In genomic region chr1:96815914-96816313, GRCh38 we compare ENCODE assay signal across 20 cellular contexts.
"Had no signal": no experiment of that assay in that cellular context is flagged by ENCODE, and none has a peak within 500 bp of the region (broad histone marks: within the 10 kb centered on the region; RNA-seq: fewer than 3 reads in every experiment).

No MANE protein-coding gene starts in this region.

- H2AFZ ChIP-seq: hepatocyte, parathyroid adenoma had no signal

- H3K9me3 ChIP-seq: psoas muscle, sigmoid colon, testis, tibial nerve had no signal

- H3K4me3 ChIP-seq: coronary artery, hepatocyte, lung, psoas muscle, sigmoid colon, skin epidermis, testis, tibial nerve had no signal

- DNase-seq: effector CD4-positive, alpha-beta T cell; foreskin melanocyte; head of caudate nucleus; left colon; left ventricle myocardium superior; psoas muscle; retina; sigmoid colon; stimulated activated CD4-positive, alpha-beta T cell treated with anti-CD3 and anti-CD28 coated beads, Interleukin-2, amount 100 ng/mL, for 24 hours; stimulated activated CD4-positive, alpha-beta T cell treated with anti-CD3 and anti-CD28 coated beads, Interleukin-4, amount 100 ng/mL, for 4 hours; stimulated activated naive B cell treated with anti-CD40 and anti-IgM and Interleukin-4, amounts not matched to agents 10 μg/mL and 1 μg/mL and 100 μg/mL, for 72 hours; stimulated activated naive CD8-positive, alpha-beta T cell treated with anti-CD3 and anti-CD28 coated beads, Interleukin-15, amount 100 ng/mL, for 72 hours; testis had no signal

- H3K27ac Mint-ChIP-seq: stimulated activated naive B cell treated with anti-CD40 and anti-IgM and Interleukin-4, amounts not matched to agents 10 μg/mL and 1 μg/mL and 100 μg/mL, for 72 hours; stimulated activated naive CD8-positive, alpha-beta T cell treated with anti-CD3 and anti-CD28 coated beads, Interleukin-15, amount 100 ng/mL, for 72 hours had no signal

- H3K4me3 Mint-ChIP-seq: nephron; stimulated activated naive B cell treated with anti-CD40 and anti-IgM and Interleukin-4, amounts not matched to agents 10 μg/mL and 1 μg/mL and 100 μg/mL, for 72 hours; stimulated activated naive CD8-positive, alpha-beta T cell treated with anti-CD3 and anti-CD28 coated beads, Interleukin-15, amount 100 ng/mL, for 72 hours had no signal

- H3K4me1 Mint-ChIP-seq: stimulated activated naive B cell treated with anti-CD40 and anti-IgM and Interleukin-4, amounts not matched to agents 10 μg/mL and 1 μg/mL and 100 μg/mL, for 72 hours; stimulated activated naive CD8-positive, alpha-beta T cell treated with anti-CD3 and anti-CD28 coated beads, Interleukin-15, amount 100 ng/mL, for 72 hours had no signal

- ATAC-seq: left colon; left ventricle myocardium superior; psoas muscle; stimulated activated naive B cell treated with anti-CD40 and anti-IgM and Interleukin-4, amounts not matched to agents 10 μg/mL and 1 μg/mL and 100 μg/mL, for 72 hours; stimulated activated naive CD8-positive, alpha-beta T cell treated with anti-CD3 and anti-CD28 coated beads, Interleukin-15, amount 100 ng/mL, for 72 hours had no signal

- H3K4me1 ChIP-seq: parathyroid adenoma, psoas muscle, testis, tibial nerve had no signal

- H3K27me3 ChIP-seq: hepatocyte, sigmoid colon, testis, tibial nerve had no signal

- H3K27me3 Mint-ChIP-seq: stimulated activated naive B cell treated with anti-CD40 and anti-IgM and Interleukin-4, amounts not matched to agents 10 μg/mL and 1 μg/mL and 100 μg/mL, for 72 hours; stimulated activated naive CD8-positive, alpha-beta T cell treated with anti-CD3 and anti-CD28 coated beads, Interleukin-15, amount 100 ng/mL, for 72 hours had no signal

- H3K9me3 Mint-ChIP-seq: nephron; stimulated activated naive B cell treated with anti-CD40 and anti-IgM and Interleukin-4, amounts not matched to agents 10 μg/mL and 1 μg/mL and 100 μg/mL, for 72 hours; stimulated activated naive CD8-positive, alpha-beta T cell treated with anti-CD3 and anti-CD28 coated beads, Interleukin-15, amount 100 ng/mL, for 72 hours had no signal

- H3K4me2 ChIP-seq: hepatocyte had no signal

- H3K9ac ChIP-seq: parathyroid adenoma had no signal

- H3K27ac ChIP-seq: coronary artery, hepatocyte, parathyroid adenoma, psoas muscle, skin epidermis, testis, tibial nerve had no signal

- H3K79me2 ChIP-seq: hepatocyte, parathyroid adenoma had no signal
